ENCODE assay signal across 22 cellular contexts in genomic region chr13:102917019-102917418, GRCh38.
DNase-seq lines count a peak whose midpoint lies in the region; ATAC-seq, FAIRE-seq and TF ChIP-seq lines count a peak whose summit lies in the region.
"Had no signal": no experiment of that assay in that cellular context is flagged by ENCODE, and none has a peak within 500 bp of the region (broad histone marks: within the 10 kb centered on the region; RNA-seq: fewer than 3 reads in every experiment).

No MANE protein-coding gene starts in this region.

- DNase-seq in A673 (ENCODE audit: low spot score), result peak; percentile 7
- DNase-seq in PC-9, result no peak
- no peak for DNase-seq in astrocyte (ENCODE audit: low read depth)
- DNase-seq in NCI-H1694 treated with DMSO at 0.1 percent for 48 hours (lab: John Stamatoyannopoulos, UW), result no peak
- no peak for DNase-seq in activated naive CD4-positive, alpha-beta T cell treated with anti-CD3 and anti-CD28 coated beads, Interleukin-2, amount 50 U/mL, for 16 hours
- DNase-seq: Caco-2; CD4-positive, CD25-positive, alpha-beta regulatory T cell; CD8-positive, alpha-beta T cell; DMS153; DND-41; EL; GDM1; H9; HFFc6 had no signal

- no peak overlapping the region for H3K9ac ChIP-seq in astrocyte (ENCODE audit: low read length)
- H3K9ac ChIP-seq: BLaER1 had no signal

- no peak for FAIRE-seq in astrocyte (lab: Jason Lieb, UNC)
- FAIRE-seq: GM12891 had no signal

- H3K9me3 ChIP-seq in A673 (ENCODE audit: low read depth, low read length, poor library complexity, severe bottlenecking) (no peaks in the 10 kb centered on the region), DOHH2 (ENCODE audit: control insufficient read depth, insufficient read depth, low read length) (peaks cover 39% of the 10 kb centered on the region), PC-9 (ENCODE audit: insufficient read depth, low read depth) (no peaks in the 10 kb centered on the region; the same call in 1 of the 2 replicates), astrocyte (ENCODE audit: insufficient read depth, low read depth, low read length) (no peaks in the 10 kb centered on the region)

- no peak overlapping the region for H3K27ac ChIP-seq in A673 (ENCODE audit: low read depth, low read length, poor library complexity, severe bottlenecking)
- peak overlapping the region; percentile 19 for H3K27ac ChIP-seq in DOHH2 (ENCODE audit: low read depth, low read length)
- H3K27ac ChIP-seq in PC-9, result no peak overlapping the region
- H3K27ac ChIP-seq in astrocyte (ENCODE audit: low read depth, low read length), result no peak overlapping the region
- H3K27ac ChIP-seq: BLaER1, C4-2B had no signal

- H3K4me1 Mint-ChIP-seq in astrocyte (ENCODE audit: low read depth, unreplicated experiment), result peaks cover 3% of the 10 kb centered on the region
- H3K4me1 Mint-ChIP-seq: CD4-positive, CD25-positive, alpha-beta regulatory T cell; GM23338; H9 had no signal

- H2AFZ ChIP-seq in PC-9 (no peak overlapping the region; the same call in none of the 2 replicates), astrocyte (ENCODE audit: low read depth, low read length) (no peak overlapping the region)

- H3K4me3 ChIP-seq in A673 (ENCODE audit: low read depth, low read length, poor library complexity, severe bottlenecking) (no peak overlapping the region), DOHH2 (ENCODE audit: low read length) (no peak overlapping the region), PC-9 (no peak overlapping the region), astrocyte (ENCODE audit: insufficient read depth, low read depth, low read length) (no peak overlapping the region)
- H3K4me3 ChIP-seq: BLaER1, GM23338 had no signal

- peaks cover 4% of the 10 kb centered on the region for H3K9me3 Mint-ChIP-seq in astrocyte (ENCODE audit: unreplicated experiment)
- H3K9me3 Mint-ChIP-seq: CD8-positive, alpha-beta T cell; GM23338; HFFc6 had no signal

- no peaks in the 10 kb centered on the region for H3K36me3 Mint-ChIP-seq in astrocyte (ENCODE audit: low read depth, unreplicated experiment)
- H3K36me3 Mint-ChIP-seq: CD4-positive, CD25-positive, alpha-beta regulatory T cell; CD8-positive, alpha-beta T cell had no signal

- no peaks in the 10 kb centered on the region for H3K9me2 ChIP-seq in DOHH2 (replicated peaks; ENCODE audit: control insufficient read depth, low read length)
- H3K9me2 ChIP-seq in PC-9 (ENCODE audit: insufficient read depth), result no peaks in the 10 kb centered on the region

- H3K4me3 Mint-ChIP-seq in astrocyte (ENCODE audit: unreplicated experiment), result no peak overlapping the region
- H3K4me3 Mint-ChIP-seq: B cell; CD4-positive, CD25-positive, alpha-beta regulatory T cell; CD8-positive, alpha-beta T cell; GM23338; H9; HFFc6 had no signal

- H3K4me1 ChIP-seq in A673 (ENCODE audit: insufficient read depth, low read length, poor library complexity, severe bottlenecking), result peaks cover 6% of the 10 kb centered on the region
- H3K4me1 ChIP-seq in DOHH2 (ENCODE audit: control insufficient read depth, low read length), result peaks cover 26% of the 10 kb centered on the region
- H3K4me1 ChIP-seq in PC-9 (replicated peaks; ENCODE audit: insufficient read depth), result peaks cover 27% of the 10 kb centered on the region
- no peaks in the 10 kb centered on the region for H3K4me1 ChIP-seq in astrocyte (ENCODE audit: insufficient read depth, low read length)
- H3K4me1 ChIP-seq: BLaER1 had no signal

- H3K4me2 ChIP-seq in DOHH2 (ENCODE audit: low read length) (no peak overlapping the region), PC-9 (peak overlapping the region; percentile 64), astrocyte (ENCODE audit: low read length) (no peak overlapping the region)
- H3K4me2 ChIP-seq: BLaER1, GM23338 had no signal

- TF ChIP-seq CTCF in A673 (conservative IDR thresholded peaks at IDR 0.05; ENCODE audit: low read depth, low read length) (no peak), DOHH2 (IDR thresholded peaks at IDR 0.05; ENCODE audit: low read depth, low read length, poor library complexity, severe bottlenecking) (no peak), PC-9 (conservative IDR thresholded peaks at IDR 0.05) (no peak), astrocyte (IDR thresholded peaks at IDR 0.05; ENCODE audit: insufficient read depth, low read depth, low read length) (no peak)

- BruUV-seq in A673 (replicated peaks; lab: Mats Ljungman, UMichigan), result no TSS peak
- BruUV-seq in PC-9 (replicated peaks; lab: Mats Ljungman, UMichigan), result no TSS peak

- H4K20me1 ChIP-seq in DOHH2 (ENCODE audit: control insufficient read depth, insufficient read depth, low read depth, low read length) (no peaks in the 10 kb centered on the region), PC-9 (ENCODE audit: insufficient read depth) (no peaks in the 10 kb centered on the region), astrocyte (ENCODE audit: insufficient read depth, low read length) (no peaks in the 10 kb centered on the region)
- H4K20me1 ChIP-seq: BLaER1 had no signal

- H3K79me2 ChIP-seq in DOHH2 (ENCODE audit: control insufficient read depth, low read length) (no peaks in the 10 kb centered on the region), PC-9 (ENCODE audit: low read depth) (no peaks in the 10 kb centered on the region), astrocyte (ENCODE audit: insufficient read depth, low read length) (no peaks in the 10 kb centered on the region)

- CTCF ChIA-PET in A673 (lab: Charles Lee), result no interaction called here
- CTCF ChIA-PET in PC-9 (lab: Charles Lee), result no interaction called here

- H3K36me3 ChIP-seq in A673 (ENCODE audit: insufficient read depth, low read length, poor library complexity, severe bottlenecking) (no peaks in the 10 kb centered on the region), DOHH2 (ENCODE audit: control insufficient read depth, low read length) (peaks cover 31% of the 10 kb centered on the region), PC-9 (ENCODE audit: low read depth) (no peaks in the 10 kb centered on the region), astrocyte (ENCODE audit: insufficient read depth, low read length) (no peaks in the 10 kb centered on the region)
- H3K36me3 ChIP-seq: BLaER1 had no signal

- H3F3A ChIP-seq in DOHH2 (ENCODE audit: control insufficient read depth, insufficient read depth) (no peaks in the 10 kb centered on the region; the same call in 1 of the 2 replicates), PC-9 (ENCODE audit: insufficient read depth, low read depth) (peaks cover 4% of the 10 kb centered on the region; the same call in 1 of the 2 replicates)

- POLR2A ChIA-PET in A673 (lab: Charles Lee; ENCODE audit: low non-redundant PET), result no interaction called here
- POLR2A ChIA-PET in PC-9 (lab: Charles Lee; ENCODE audit: unreplicated experiment), result no interaction called here

- peaks cover 10% of the 10 kb centered on the region for H3K27me3 Mint-ChIP-seq in astrocyte (ENCODE audit: low read depth, unreplicated experiment)
- H3K27me3 Mint-ChIP-seq: B cell had no signal

- peak overlapping the region; percentile 36 for H3K27ac Mint-ChIP-seq in astrocyte (ENCODE audit: unreplicated experiment)
- H3K27ac Mint-ChIP-seq: B cell; CD4-positive, CD25-positive, alpha-beta regulatory T cell; CD8-positive, alpha-beta T cell; GM23338; H9; HFFc6 had no signal

- ATAC-seq in GM19395 (IDR thresholded peaks at IDR 0.05; ENCODE audit: unreplicated experiment), result no peak
- no peak for ATAC-seq in GM21526 (IDR thresholded peaks at IDR 0.05; ENCODE audit: low FRiP score, unreplicated experiment)
- ATAC-seq: CD8-positive, alpha-beta T cell had no signal

- H3K27me3 ChIP-seq in A673 (replicated peaks; ENCODE audit: insufficient read depth, low read depth, low read length, poor library complexity) (no peaks in the 10 kb centered on the region), DOHH2 (ENCODE audit: control insufficient read depth, low read length) (no peaks in the 10 kb centered on the region), PC-9 (ENCODE audit: insufficient read depth, low read depth) (no peaks in the 10 kb centered on the region), astrocyte (ENCODE audit: insufficient read depth, low read length) (no peaks in the 10 kb centered on the region)
- H3K27me3 ChIP-seq: BLaER1 had no signal

- intact Hi-C loops in A673 (cut with micrococcal nuclease; ENCODE audit: unreplicated experiment) (loop anchor here (2.0 kb wide), 1 partner anchor 224 kb away; no protein-coding TSS in a partner anchor), PC-9 (cut with micrococcal nuclease; ENCODE audit: unreplicated experiment) (loop anchor here (10.0 kb wide), 1 partner anchor 558 kb away; no protein-coding TSS in a partner anchor)
